9 cellular contexts compared by ENCODE assay signal in the genomic region with DNA sequence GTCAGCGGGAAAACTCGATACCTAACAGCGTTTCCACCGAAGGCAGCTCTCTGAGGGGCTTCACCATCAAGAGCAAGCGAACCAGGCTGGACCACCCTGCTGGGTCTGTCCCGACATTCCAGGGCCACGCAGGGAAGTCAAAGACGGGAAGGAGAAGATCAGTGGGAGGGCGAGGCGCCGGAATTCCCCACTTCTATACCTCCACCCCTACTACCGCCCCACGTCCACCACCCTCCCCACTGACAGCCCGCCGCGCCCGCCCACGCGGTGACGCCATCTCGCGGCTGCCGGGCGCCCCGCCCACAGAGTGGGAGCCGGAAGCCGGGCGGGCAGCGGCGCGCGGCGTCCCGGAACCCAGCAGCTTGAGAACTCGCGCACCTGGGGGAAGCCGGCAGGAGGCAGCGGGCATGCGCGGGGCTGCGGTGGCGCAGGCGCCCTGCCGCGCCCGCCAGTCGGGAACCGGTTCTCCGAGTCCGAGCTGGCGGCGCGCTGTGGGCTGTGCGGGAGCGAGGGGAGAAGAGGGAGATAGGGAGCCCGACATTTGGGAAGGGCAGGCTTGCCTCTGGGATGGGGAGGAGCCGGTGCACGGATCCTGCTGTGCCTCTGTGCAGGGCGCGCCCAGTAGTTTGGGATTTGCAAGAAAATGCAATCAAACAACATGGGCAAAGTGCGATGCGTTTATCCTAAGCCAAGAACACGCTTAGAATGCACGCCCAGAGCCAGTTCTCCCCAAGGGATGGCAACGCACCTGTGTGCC. TPM values are rescaled to one million over a fixed set of nuclear protein-coding genes. Genes with fewer than 3 reads are reported as not detected.
A peak's percentile ranks its signal among the peaks of the same experiment; 100 is the strongest.
DNase-seq lines count a peak whose midpoint lies in the region; ATAC-seq, FAIRE-seq and TF ChIP-seq lines count a peak whose summit lies in the region.
"Had no signal": no experiment of that assay in that cellular context is flagged by ENCODE, and none has a peak within 500 bp of the region (broad histone marks: within the 10 kb centered on the region; RNA-seq: fewer than 3 reads in every experiment).

No MANE protein-coding gene starts in this region.

- peak overlapping the region; percentile 72 to 78 (median 75) for H3K4me3 ChIP-seq in HepG2 (replicated peaks in 1 of 3; ENCODE audit: insufficient read depth in 1 of 3, low read depth in 2 of 3, low read length in 3 of 3)

- ATAC-seq in GM19324 (IDR thresholded peaks at IDR 0.05; ENCODE audit: low FRiP score, unreplicated experiment): peak; percentile 68
- peak; percentile 48 for ATAC-seq in HG03442 (IDR thresholded peaks at IDR 0.05; ENCODE audit: unreplicated experiment)
- peak; percentile 74 for ATAC-seq in HepG2

- TSS peak; percentile 42 for BruUV-seq in HepG2 (replicated peaks; lab: Mats Ljungman, UMichigan)

- peak overlapping the region; percentile 47 for H3K27ac ChIP-seq in HepG2 (ENCODE audit: extremely low read length, insufficient read depth, low read length)

- CTCF ChIA-PET in HepG2 (lab: Yijun Ruan, JAX; ENCODE audit: low intra/inter-chr PET ratio, low total read pairs): no interaction called here

- no peaks in the 10 kb centered on the region for H3K36me3 ChIP-seq in HepG2 (replicated peaks in 1 of 2; ENCODE audit: control insufficient read depth in 1 of 2, insufficient read depth in 2 of 2, low read length in 2 of 2)

- H3K9ac ChIP-seq in HepG2 (ENCODE audit: insufficient read depth, low read depth, low read length): peak overlapping the region; percentile 76

- TF ChIP-seq RAD21 in HepG2 (CRISPR knock-in tag; IDR thresholded peaks at IDR 0.05): no peak

- 1% methylated on average over 17 of the region's 65 CpGs for WGBS in HepG2 (ENCODE audit: low lambda C conversion rate)

- DNase-seq in C1 segment of cervical spinal cord (lab: John Stamatoyannopoulos, UW): peak; percentile 5 to 91 (median 76)
- peak; percentile 75 to 94 for DNase-seq in NCI-H526 (lab: John Stamatoyannopoulos, UW)
- DNase-seq in activated CD4-positive, alpha-beta T cell treated with anti-CD3 and anti-CD28 coated beads, Interleukin-2, amount 50 U/mL, for 1 hour: peak; percentile 92
- DNase-seq in dedifferentiated amniotic fluid mesenchymal stem cell (ENCODE audit: extremely low spot score): peak; percentile 58
- DNase-seq in HepG2 (ENCODE audit: low spot score): peak; percentile 58
- peak; percentile 94 for DNase-seq in stimulated activated CD4-positive, alpha-beta T cell treated with anti-CD3 and anti-CD28 coated beads, Interleukin-2, amount 100 ng/mL, for 4 hours (ENCODE audit: low read depth)

- peak; percentile 41; the same call in 1 of the 2 replicates for TF ChIP-seq CTCF in HepG2 (CRISPR knock-in tag; IDR thresholded peaks at IDR 0.05)

- POLR2A ChIA-PET in HepG2 (lab: Yijun Ruan, JAX): interaction anchor here (1.3 kb wide), 1 partner anchor 35 kb away, joined by 5 read pairs; no protein-coding TSS in a partner anchor

- no peaks in the 10 kb centered on the region; the same call in 1 of the 2 replicates for H4K20me1 ChIP-seq in HepG2 (ENCODE audit: insufficient read depth, low read length)

- H3K4me1 ChIP-seq in HepG2 (ENCODE audit: insufficient read depth, low read length): peaks cover 25% of the 10 kb centered on the region

- TF ChIP-seq EP300 in HepG2 (IDR thresholded peaks at IDR 0.05; ENCODE audit: low read depth in 2 of 2, low read length in 2 of 2) (no peak), HepG2 (CRISPR knock-in tag; IDR thresholded peaks at IDR 0.05; ENCODE audit: borderline replicate concordance) (no peak)

- peaks cover 12% of the 10 kb centered on the region for H3K79me2 ChIP-seq in HepG2 (ENCODE audit: insufficient read depth, low read length)

- no peak for FAIRE-seq in HepG2 (lab: Jason Lieb, UNC)
- FAIRE-seq: colon had no signal

- H2AFZ ChIP-seq in HepG2 (ENCODE audit: low read length): peak overlapping the region; percentile 87

- intact Hi-C loops in HepG2 (cut with micrococcal nuclease; ENCODE audit: unreplicated experiment): no loop called here

- in situ Hi-C loops in HepG2 (cut with HindIII; ENCODE audit: extremely low pct_ligation_motif_present, low pct_unique_long_range_greater_than_20kb): loop anchor here (5.0 kb wide), 1 partner anchor 35 kb away; no protein-coding TSS in a partner anchor

- no peaks in the 10 kb centered on the region; a peak in 1 of 5 replicates for H3K27me3 ChIP-seq in HepG2 (ENCODE audit: control insufficient read depth in 1 of 2, insufficient read depth in 2 of 2, low read length in 2 of 2)

- TF ChIP-seq POLR2A in HepG2 (IDR thresholded peaks at IDR 0.05; ENCODE audit: insufficient read depth in 1 of 2, low read depth in 2 of 2, low read length in 2 of 2): no peak; a peak in 1 of 4 replicates

- H3K9me3 ChIP-seq in HepG2 (ENCODE audit: low read length): no peaks in the 10 kb centered on the region

- peak overlapping the region; percentile 96 for H3K4me2 ChIP-seq in HepG2 (ENCODE audit: low read depth, low read length)

TF ChIP-seq in HepG2, 621 proteins besides CTCF, POLR2A, EP300 and RAD21 (continues in another document):
- TF ChIP-seq, protein P1, sequence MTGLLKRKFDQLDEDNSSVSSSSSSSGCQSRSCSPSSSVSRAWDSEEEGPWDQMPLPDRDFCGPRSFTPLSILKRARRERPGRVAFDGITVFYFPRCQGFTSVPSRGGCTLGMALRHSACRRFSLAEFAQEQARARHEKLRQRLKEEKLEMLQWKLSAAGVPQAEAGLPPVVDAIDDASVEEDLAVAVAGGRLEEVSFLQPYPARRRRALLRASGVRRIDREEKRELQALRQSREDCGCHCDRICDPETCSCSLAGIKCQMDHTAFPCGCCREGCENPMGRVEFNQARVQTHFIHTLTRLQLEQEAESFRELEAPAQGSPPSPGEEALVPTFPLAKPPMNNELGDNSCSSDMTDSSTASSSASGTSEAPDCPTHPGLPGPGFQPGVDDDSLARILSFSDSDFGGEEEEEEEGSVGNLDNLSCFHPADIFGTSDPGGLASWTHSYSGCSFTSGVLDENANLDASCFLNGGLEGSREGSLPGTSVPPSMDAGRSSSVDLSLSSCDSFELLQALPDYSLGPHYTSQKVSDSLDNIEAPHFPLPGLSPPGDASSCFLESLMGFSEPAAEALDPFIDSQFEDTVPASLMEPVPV (CRISPR knock-in tag; IDR thresholded peaks at IDR 0.05): 0 out of 2 replicates have a peak, but pooled peaks have one; percentile 64
- TF ChIP-seq TIGD3 (CRISPR knock-in tag; IDR thresholded peaks at IDR 0.05; ENCODE audit: borderline replicate concordance) (no peak), ZNF441 (CRISPR knock-in tag; IDR thresholded peaks at IDR 0.05; ENCODE audit: borderline replicate concordance) (no peak; the same call in 1 of the 2 replicates), ZNF256 (CRISPR knock-in tag; conservative IDR thresholded peaks at IDR 0.05) (no peak), NFKB2 (CRISPR knock-in tag; IDR thresholded peaks at IDR 0.05; ENCODE audit: borderline replicate concordance) (peak; percentile 57; the same call in 1 of the 2 replicates), ZNF124 (CRISPR knock-in tag; IDR thresholded peaks at IDR 0.05) (no peak), PHF8 (CRISPR knock-in tag; IDR thresholded peaks at IDR 0.05) (peak; percentile 75), ZNF367 (CRISPR knock-in tag; IDR thresholded peaks at IDR 0.05; ENCODE audit: borderline replicate concordance) (no peak), XRCC5 (optimal IDR thresholded peaks at IDR 0.05; ENCODE audit: low read length) (peak; percentile 36), SSRP1 (CRISPR knock-in tag; IDR thresholded peaks at IDR 0.05) (no peak), AGO1 (IDR thresholded peaks at IDR 0.05; ENCODE audit: low read depth, low read length, poor library complexity, severe bottlenecking) (peak; percentile 56), CHCHD3 (CRISPR knock-in tag; IDR thresholded peaks at IDR 0.05) (no peak), ELF3 (CRISPR knock-in tag; IDR thresholded peaks at IDR 0.05) (peak; percentile 88), PHF21A (CRISPR knock-in tag; IDR thresholded peaks at IDR 0.05) (peak; percentile 56; the same call in 1 of the 2 replicates), CHD2 (IDR thresholded peaks at IDR 0.05; ENCODE audit: low read depth, low read length) (no peak)

RNA-seq across cellular contexts. Expression of gene STIM2, which starts 3.2 kb away (rescaled TPM):
- total RNA-seq in HepG2 (2016; rRNA removed; fragmentation: Illumina TruSeq; extraction: Trizol): 8.2 and 19.3 TPM in 2 replicates
- total RNA-seq in HepG2 (2016; cell fraction: cytosol; rRNA removed; fragmentation: Illumina TruSeq; extraction: Trizol; ENCODE audit: low read depth): 3.5 and 6.1 TPM in 2 replicates
- 9.9 and 21.5 TPM in 2 replicates for total RNA-seq in HepG2 (2016; cell fraction: insoluble cytoplasmic fraction; rRNA removed; fragmentation: Illumina TruSeq; extraction: Trizol)
- total RNA-seq in HepG2 (2016; cell fraction: membrane; rRNA removed; fragmentation: Illumina TruSeq; extraction: Trizol): 6.0 and 6.1 TPM in 2 replicates
- total RNA-seq in HepG2 (2016; cell fraction: nucleus; rRNA removed; fragmentation: Illumina TruSeq; extraction: Trizol): 33.3 and 39.0 TPM in 2 replicates
- polyA plus RNA-seq in HepG2 (2011; rRNA removed): 19.4 and 22.3 TPM in 2 replicates
- polyA plus RNA-seq in HepG2 (2011; cell fraction: cytosol; rRNA removed): 7.8 and 10.6 TPM in 2 replicates
- 48.3 and 53.9 TPM in 2 replicates for polyA plus RNA-seq in HepG2 (2011; cell fraction: nucleus; rRNA removed)
- 15.2 and 16.9 TPM in 2 replicates for polyA plus RNA-seq in HepG2 (2012)
- 2.1 and 3.3 TPM in 2 replicates for polyA plus RNA-seq in HepG2 (2016; cell fraction: cytosol; fragmentation: Illumina TruSeq; extraction: Trizol; ENCODE audit: low read depth)
- polyA plus RNA-seq in HepG2 (2016; cell fraction: insoluble cytoplasmic fraction; fragmentation: Illumina TruSeq; extraction: Trizol; ENCODE audit: low read depth): 7.2 and 7.9 TPM in 2 replicates
- 3.2 and 4.3 TPM in 2 replicates for polyA plus RNA-seq in HepG2 (2016; cell fraction: membrane; fragmentation: Illumina TruSeq; extraction: Trizol; ENCODE audit: low read depth)
- polyA plus RNA-seq in HepG2 (2016; cell fraction: nucleus; fragmentation: Illumina TruSeq; extraction: Trizol; ENCODE audit: insufficient read depth, low read depth): 47.5 and 50.9 TPM in 2 replicates
- 26.2 and 31.6 TPM in 2 replicates for polyA minus RNA-seq in HepG2 (2011; rRNA and poly(A)+ RNA removed; ENCODE audit: low replicate concordance)
- polyA minus RNA-seq in HepG2 (2011; cell fraction: cytosol; rRNA and poly(A)+ RNA removed): 6.8 and 8.5 TPM in 2 replicates
- 42.7 and 42.8 TPM in 2 replicates for polyA minus RNA-seq in HepG2 (2011; cell fraction: nucleus; rRNA and poly(A)+ RNA removed)

Comparison
In these comparisons a context has a peak if more than half of its experiments do, and no peak if none do; other contexts are left out.
1. Peak in every context shown above with its lines: DNase-seq, ATAC-seq, H3K4me3 ChIP-seq and H3K27ac ChIP-seq.